In genomic region chr5:56286015-56286992, GRCh38 we compare ENCODE assay signal across 21 cellular contexts. TPM values are rescaled to one million over a fixed set of nuclear protein-coding genes. Genes with fewer than 3 reads are reported as not detected.
"Had no signal": no experiment of that assay in that cellular context is flagged by ENCODE, and none has a peak within 500 bp of the region (broad histone marks: within the 10 kb centered on the region; RNA-seq: fewer than 3 reads in every experiment).

No MANE protein-coding gene starts in this region.

- H3K4me3 ChIP-seq: adrenal gland, skin epidermis, testis, upper lobe of left lung had no signal

- DNase-seq: activated CD4-positive, alpha-beta T cell treated with anti-CD3 and anti-CD28 coated beads for 1 hour; activated CD4-positive, alpha-beta T cell treated with anti-CD3 and anti-CD28 coated beads, Interleukin-2, amount 50 U/mL, for 1 hour; activated CD8-positive, alpha-beta T cell treated with anti-CD3 and anti-CD28 coated beads, Interleukin-2, amount 10 ng/mL, durations not matched to agents 7 days and 5 days; adrenal gland; cerebellar nuclear complex; cortex of kidney; glutamatergic neuron; hypothalamus; right cardiac atrium; stimulated activated naive CD4-positive, alpha-beta T cell; T-cell; testis; upper lobe of left lung had no signal

- H3K27me3 ChIP-seq: adrenal gland, neutrophil, testis, upper lobe of left lung had no signal

- H3K4me3 Mint-ChIP-seq: activated CD8-positive, alpha-beta T cell treated with anti-CD3 and anti-CD28 coated beads, Interleukin-2, amount 10 ng/mL, durations not matched to agents 7 days and 5 days; natural killer cell treated with Interleukin-12 subunit alpha and Interleukin-12 subunit beta and Interleukin-15 and Interleukin-18, amount 100 ng/mL, for 72 hours; T-cell; T-helper 2 cell treated with Interferon-gamma antibody and Interleukin-4, amounts not matched to agents 5 μg/mL and 100 μg/mL, for 36 hours had no signal

- H3K9ac ChIP-seq: parathyroid adenoma had no signal

- H3K27me3 Mint-ChIP-seq: T-cell had no signal

- H3K9me3 Mint-ChIP-seq: natural killer cell treated with Interleukin-12 subunit alpha and Interleukin-12 subunit beta and Interleukin-15 and Interleukin-18, amount 100 ng/mL, for 72 hours; T-cell; T-helper 2 cell treated with Interferon-gamma antibody and Interleukin-4, amounts not matched to agents 5 μg/mL and 100 μg/mL, for 36 hours had no signal

- H3K27ac Mint-ChIP-seq: activated CD8-positive, alpha-beta T cell treated with anti-CD3 and anti-CD28 coated beads, Interleukin-2, amount 10 ng/mL, durations not matched to agents 7 days and 5 days; activated naive CD4-positive, alpha-beta T cell treated with anti-CD3 and anti-CD28 coated beads, Interleukin-2, amount 50 U/mL, for 72 hours; natural killer cell treated with Interleukin-12 subunit alpha and Interleukin-12 subunit beta and Interleukin-15 and Interleukin-18, amount 100 ng/mL, for 72 hours; T-cell; T-helper 2 cell treated with Interferon-gamma antibody and Interleukin-4, amounts not matched to agents 5 μg/mL and 100 μg/mL, for 36 hours had no signal

- H3K36me3 ChIP-seq: adrenal gland, neutrophil, upper lobe of left lung had no signal

- ATAC-seq: activated CD8-positive, alpha-beta T cell treated with anti-CD3 and anti-CD28 coated beads, Interleukin-2, amount 10 ng/mL, durations not matched to agents 7 days and 5 days; activated naive CD4-positive, alpha-beta T cell treated with anti-CD3 and anti-CD28 coated beads, Interleukin-2, amount 50 U/mL, for 72 hours; natural killer cell treated with Interleukin-12 subunit alpha and Interleukin-12 subunit beta and Interleukin-15 and Interleukin-18, amount 100 ng/mL, for 72 hours; right cardiac atrium; T-cell had no signal

- H3K9me3 ChIP-seq: adrenal gland, neutrophil, testis, upper lobe of left lung had no signal

- H3K36me3 Mint-ChIP-seq: activated naive CD4-positive, alpha-beta T cell treated with anti-CD3 and anti-CD28 coated beads, Interleukin-2, amount 50 U/mL, for 72 hours; natural killer cell treated with Interleukin-12 subunit alpha and Interleukin-12 subunit beta and Interleukin-15 and Interleukin-18, amount 100 ng/mL, for 72 hours; T-cell had no signal

- H3K4me1 ChIP-seq: adrenal gland, parathyroid adenoma, testis, upper lobe of left lung had no signal

RNA-seq across cellular contexts. Expression of gene ANKRD55, which starts 53.2 kb away (rescaled TPM):
- total RNA-seq: epithelial cell of proximal tubule, fibroblast of lung had no signal
- polyA plus RNA-seq: fibroblast of lung had no signal
